7 cellular contexts compared by ENCODE assay signal in genomic region chr4:66524778-66525177, GRCh38.
"Had no signal": no experiment of that assay in that cellular context is flagged by ENCODE, and none has a peak within 500 bp of the region (broad histone marks: within the 10 kb centered on the region; RNA-seq: fewer than 3 reads in every experiment).

No MANE protein-coding gene starts in this region.

- H3K4me3 ChIP-seq: GM23248, HAP-1, K562 had no signal

- DNase-seq: GM23248, GOT3, H7, HFFc6, IMR-90 had no signal
